In the genomic region with DNA sequence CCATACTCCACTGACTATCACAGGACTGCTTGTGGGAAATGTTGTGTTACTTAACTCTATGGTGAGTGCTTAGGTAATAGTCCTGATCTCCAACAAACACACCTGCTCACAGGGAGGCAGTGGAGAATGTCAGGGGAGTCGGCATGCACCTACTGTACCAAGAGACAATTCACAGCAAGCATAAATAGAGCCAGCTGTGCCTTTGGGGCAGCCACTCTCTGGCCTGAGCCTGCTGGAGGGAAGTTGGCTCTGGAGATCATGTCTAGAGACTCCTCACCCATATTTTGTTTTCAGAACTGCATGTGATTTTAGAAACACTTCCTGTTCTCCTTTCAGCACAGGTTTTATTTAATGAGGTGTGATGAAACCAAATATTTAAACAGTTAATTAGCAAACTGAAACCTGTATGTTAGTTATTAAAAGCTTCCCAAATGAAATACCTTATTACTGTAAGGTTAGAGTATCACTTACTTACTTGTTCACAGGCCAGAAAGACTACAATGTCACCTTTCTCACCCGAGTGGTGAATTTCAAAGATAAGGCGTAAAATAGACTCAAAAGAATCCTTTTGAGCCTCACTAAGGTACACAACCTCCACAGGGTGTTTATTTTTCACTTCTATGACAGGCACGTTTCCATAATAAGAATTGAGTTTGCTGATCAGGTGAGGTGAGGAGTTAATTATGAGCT, we compare ENCODE assay signal across 21 cellular contexts. TPM values are rescaled to one million over a fixed set of nuclear protein-coding genes. Genes with fewer than 3 reads are reported as not detected.
A peak's percentile ranks its signal among the peaks of the same experiment; 100 is the strongest.
DNase-seq lines count a peak whose midpoint lies in the region; ATAC-seq, FAIRE-seq and TF ChIP-seq lines count a peak whose summit lies in the region.
"Had no signal": no experiment of that assay in that cellular context is flagged by ENCODE, and none has a peak within 500 bp of the region (broad histone marks: within the 10 kb centered on the region; RNA-seq: fewer than 3 reads in every experiment).

No MANE protein-coding gene starts in this region.

- no peak overlapping the region for H3K27ac Mint-ChIP-seq in GM23338
- H3K27ac Mint-ChIP-seq: B cell, nephron had no signal

- H3K79me2 ChIP-seq in OCI-LY7 (ENCODE audit: insufficient read depth, low read depth, low read length) (no peaks in the 10 kb centered on the region), GM23338 (replicated peaks; ENCODE audit: insufficient read depth) (no peaks in the 10 kb centered on the region)

- H3K27me3 Mint-ChIP-seq in GM23338 (ENCODE audit: insufficient read depth, low read depth, poor library complexity): no peaks in the 10 kb centered on the region
- H3K27me3 Mint-ChIP-seq: B cell had no signal

- H3K9me2 ChIP-seq in OCI-LY7 (ENCODE audit: insufficient read depth, low read length) (no peaks in the 10 kb centered on the region), GM23338 (ENCODE audit: insufficient read depth) (no peaks in the 10 kb centered on the region)

- POLR2A ChIA-PET in OCI-LY7 (lab: Charles Lee): interaction anchor here (0.7 to 1.3 kb wide), 3 partner anchors 8 to 177 kb away, joined by 3 to 5 read pairs (median 3); no protein-coding TSS in a partner anchor

- H3K9me3 ChIP-seq in OCI-LY7 (ENCODE audit: low read length): no peaks in the 10 kb centered on the region
- no peaks in the 10 kb centered on the region for H3K9me3 ChIP-seq in pancreas
- H3K9me3 ChIP-seq: testis had no signal

- CTCF ChIA-PET in OCI-LY7 (lab: Charles Lee; ENCODE audit: unreplicated experiment): no interaction called here

- H3K27ac ChIP-seq in OCI-LY7 (ENCODE audit: low read depth, low read length, poor library complexity, severe bottlenecking): no peak overlapping the region
- H3K27ac ChIP-seq in pancreas: peak overlapping the region in 1 of 4 donors; percentile 5
- H3K27ac ChIP-seq in GM23338 (ENCODE audit: low read depth): no peak overlapping the region
- H3K27ac ChIP-seq: GM23248, testis had no signal

- H3K36me3 ChIP-seq in OCI-LY7 (ENCODE audit: insufficient read depth, low read length) (no peaks in the 10 kb centered on the region), pancreas (no peaks in the 10 kb centered on the region), GM23338 (ENCODE audit: insufficient read depth) (no peaks in the 10 kb centered on the region; the same call in 1 of the 2 replicates)

- WGBS in pancreas, 2 donors: 52 to 56% methylated on average over 4 of the region's 4 CpGs

- H3K4me1 Mint-ChIP-seq in GM23338: no peaks in the 10 kb centered on the region
- H3K4me1 Mint-ChIP-seq: B cell, nephron had no signal

- H3K9me3 Mint-ChIP-seq in GM23338: no peaks in the 10 kb centered on the region
- H3K9me3 Mint-ChIP-seq: nephron had no signal

- H3K4me3 ChIP-seq in OCI-LY7 (ENCODE audit: low read depth, low read length, poor library complexity, severe bottlenecking): no peak overlapping the region
- H3K4me3 ChIP-seq in pancreas: no peak overlapping the region
- no peak overlapping the region for H3K4me3 ChIP-seq in GM23338
- H3K4me3 ChIP-seq: GM23248, testis had no signal

- FAIRE-seq in pancreas (lab: Jason Lieb, UNC): no peak
- FAIRE-seq: A204.1, endometrium, GM18507, TTC549 had no signal

- H4K20me1 ChIP-seq in OCI-LY7 (ENCODE audit: insufficient read depth, low read length) (no peaks in the 10 kb centered on the region), GM23338 (replicated peaks; ENCODE audit: insufficient read depth) (no peaks in the 10 kb centered on the region)

- no peak overlapping the region for H3K4me3 Mint-ChIP-seq in GM23338
- H3K4me3 Mint-ChIP-seq: B cell, nephron had no signal

- TF ChIP-seq CTCF in OCI-LY7 (conservative IDR thresholded peaks at IDR 0.05; ENCODE audit: low read length): no peak
- TF ChIP-seq CTCF in pancreas (IDR thresholded peaks at IDR 0.05): no peak
- TF ChIP-seq CTCF in GM23338 (conservative IDR thresholded peaks at IDR 0.05; ENCODE audit: low read depth in 2 of 2): no peak

- H3K27me3 ChIP-seq in pancreas (no peaks in the 10 kb centered on the region), GM23338 (ENCODE audit: insufficient read depth) (no peaks in the 10 kb centered on the region)
- H3K27me3 ChIP-seq: testis had no signal

- DNase-seq in NCI-H2107 treated with DMSO at 0.1 percent for 48 hours (lab: John Stamatoyannopoulos, UW; ENCODE audit: unreplicated experiment) (peak; percentile 44), NCI-H2107 (lab: John Stamatoyannopoulos, UW) (no peak), NCI-H2029 treated with DMSO at 0.1 percent for 48 hours (lab: John Stamatoyannopoulos, UW) (peak; percentile 33), OCI-LY7 (ENCODE audit: low spot score) (peak; percentile 19), pancreas (no peak), GM23338 (ENCODE audit: low spot score) (no peak)
- DNase-seq: activated CD4-positive, alpha-beta T cell treated with anti-CD3 and anti-CD28 coated beads for 4 hours; cortex of kidney; GM23248; NCI-H446; SW 1271; testis had no signal

- no peaks in the 10 kb centered on the region for H3K36me3 Mint-ChIP-seq in GM23338 (ENCODE audit: low read depth)

- ATAC-seq in pancreas (peak in 3 of 4 donors; percentile 44 to 82 (median 76)), GM23338 (no peak), HG02610 (IDR thresholded peaks at IDR 0.05; ENCODE audit: unreplicated experiment) (no peak), GM18870 (IDR thresholded peaks at IDR 0.05; ENCODE audit: unreplicated experiment) (no peak)
- ATAC-seq: sciatic nerve had no signal

- no peak overlapping the region for H3K4me2 ChIP-seq in OCI-LY7 (ENCODE audit: low read length)
- H3K4me2 ChIP-seq in GM23338: no peak overlapping the region

- intact Hi-C loops in OCI-LY7 (cut with micrococcal nuclease; ENCODE audit: unreplicated experiment) (no loop called here), pancreas (cut with DNase I) (no loop called here)

- peak overlapping the region; percentile 30; the same call in 1 of the 2 replicates for H2AFZ ChIP-seq in OCI-LY7 (ENCODE audit: low read length)
- H2AFZ ChIP-seq in GM23338: no peak overlapping the region
- H2AFZ ChIP-seq: GM23248 had no signal

- H3F3A ChIP-seq in GM23338 (replicated peaks; ENCODE audit: low read depth): no peaks in the 10 kb centered on the region

- BruUV-seq in OCI-LY7 (replicated peaks; lab: Mats Ljungman, UMichigan): no TSS peak

- peaks cover 9% of the 10 kb centered on the region for H3K4me1 ChIP-seq in OCI-LY7 (ENCODE audit: insufficient read depth, low read length, poor library complexity, severe bottlenecking)
- H3K4me1 ChIP-seq in pancreas: no peaks in the 10 kb centered on the region
- H3K4me1 ChIP-seq in GM23338 (ENCODE audit: insufficient read depth): no peaks in the 10 kb centered on the region
- H3K4me1 ChIP-seq: testis had no signal

TF ChIP-seq in GM23338, 12 proteins besides CTCF, POLR2A, EP300 and RAD21 (continues in another document):
- TF ChIP-seq, protein P1, sequence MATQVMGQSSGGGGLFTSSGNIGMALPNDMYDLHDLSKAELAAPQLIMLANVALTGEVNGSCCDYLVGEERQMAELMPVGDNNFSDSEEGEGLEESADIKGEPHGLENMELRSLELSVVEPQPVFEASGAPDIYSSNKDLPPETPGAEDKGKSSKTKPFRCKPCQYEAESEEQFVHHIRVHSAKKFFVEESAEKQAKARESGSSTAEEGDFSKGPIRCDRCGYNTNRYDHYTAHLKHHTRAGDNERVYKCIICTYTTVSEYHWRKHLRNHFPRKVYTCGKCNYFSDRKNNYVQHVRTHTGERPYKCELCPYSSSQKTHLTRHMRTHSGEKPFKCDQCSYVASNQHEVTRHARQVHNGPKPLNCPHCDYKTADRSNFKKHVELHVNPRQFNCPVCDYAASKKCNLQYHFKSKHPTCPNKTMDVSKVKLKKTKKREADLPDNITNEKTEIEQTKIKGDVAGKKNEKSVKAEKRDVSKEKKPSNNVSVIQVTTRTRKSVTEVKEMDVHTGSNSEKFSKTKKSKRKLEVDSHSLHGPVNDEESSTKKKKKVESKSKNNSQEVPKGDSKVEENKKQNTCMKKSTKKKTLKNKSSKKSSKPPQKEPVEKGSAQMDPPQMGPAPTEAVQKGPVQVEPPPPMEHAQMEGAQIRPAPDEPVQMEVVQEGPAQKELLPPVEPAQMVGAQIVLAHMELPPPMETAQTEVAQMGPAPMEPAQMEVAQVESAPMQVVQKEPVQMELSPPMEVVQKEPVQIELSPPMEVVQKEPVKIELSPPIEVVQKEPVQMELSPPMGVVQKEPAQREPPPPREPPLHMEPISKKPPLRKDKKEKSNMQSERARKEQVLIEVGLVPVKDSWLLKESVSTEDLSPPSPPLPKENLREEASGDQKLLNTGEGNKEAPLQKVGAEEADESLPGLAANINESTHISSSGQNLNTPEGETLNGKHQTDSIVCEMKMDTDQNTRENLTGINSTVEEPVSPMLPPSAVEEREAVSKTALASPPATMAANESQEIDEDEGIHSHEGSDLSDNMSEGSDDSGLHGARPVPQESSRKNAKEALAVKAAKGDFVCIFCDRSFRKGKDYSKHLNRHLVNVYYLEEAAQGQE (IDR thresholded peaks at IDR 0.05; ENCODE audit: unreplicated experiment): no peak
- TF ChIP-seq JUNB (IDR thresholded peaks at IDR 0.05; ENCODE audit: unreplicated experiment) (no peak), EZH2phosphoT487 (IDR thresholded peaks at IDR 0.05; ENCODE audit: unreplicated experiment) (no peak)

RNA-seq across cellular contexts. Expression of a gene that starts 21.8 kb away (rescaled TPM):
- total RNA-seq in OCI-LY7 (2014; rRNA removed; shearing (Covaris generic)): 0.22 and 0.46 TPM in 2 replicates
- total RNA-seq in OCI-LY7 (2022) (0.27 TPM in 1 of 2 replicates, not detected in the other), pancreas (10 to 100 TPM; 17.2 to 33.1 (median 24.9) TPM)
- polyA plus RNA-seq in pancreas (10 to 100 TPM; 16.9 to 18.6 TPM), GM23338 (2016; fragmentation: Nextera tagmentation; extraction: Ambion mirVana) (7.2 and 9.5 TPM in 2 replicates)
- total RNA-seq in GM23338 (2014; rRNA removed; shearing (Covaris generic)): 21.3 and 21.6 TPM in 2 replicates

RNA-seq across cellular contexts. Expression of a gene that starts 35.9 kb away (rescaled TPM):
- total RNA-seq in OCI-LY7 (2014; rRNA removed; shearing (Covaris generic)): 59.1 and 61.4 TPM in 2 replicates
- total RNA-seq in OCI-LY7 (2022) (81.1 and 96.2 TPM in 2 replicates), pancreas (10 to 100 TPM; 18.6 to 31.2 (median 25.3) TPM)
- polyA plus RNA-seq in pancreas (10 to 100 TPM; 30.0 to 40.8 TPM), GM23338 (2016; fragmentation: Nextera tagmentation; extraction: Ambion mirVana) (189 and 214 TPM in 2 replicates)
- 91.1 and 98.6 TPM in 2 replicates for total RNA-seq in GM23338 (2014; rRNA removed; shearing (Covaris generic))

RNA-seq across cellular contexts. Expression of a gene that starts 36.2 kb away (rescaled TPM):
- 37.3 and 39.7 TPM in 2 replicates for total RNA-seq in OCI-LY7 (2014; rRNA removed; shearing (Covaris generic))
- total RNA-seq in OCI-LY7 (2022): 40.3 and 44.5 TPM in 2 replicates
- 10 to 100 TPM; 12.8 to 20.1 (median 18.1) TPM for total RNA-seq in pancreas
- 10 to 100 TPM; 30.4 to 34.4 TPM for polyA plus RNA-seq in pancreas
- 43.4 and 47.1 TPM in 2 replicates for total RNA-seq in GM23338 (2014; rRNA removed; shearing (Covaris generic))
- polyA plus RNA-seq in GM23338 (2016; fragmentation: Nextera tagmentation; extraction: Ambion mirVana): 39.0 and 41.3 TPM in 2 replicates

RNA-seq across cellular contexts. Expression of a gene that starts 37.1 kb away (rescaled TPM):
- not detected in 2 replicates for total RNA-seq in OCI-LY7 (2014; rRNA removed; shearing (Covaris generic))
- not detected in 2 replicates for total RNA-seq in OCI-LY7 (2022)
- total RNA-seq in pancreas: 1 to 10 TPM; 1.6 to 4.3 (median 2.3) TPM
- 10 to 100 TPM in 1 of 2 donors, 1 to 10 TPM in 1; 5.7 to 13.2 TPM for polyA plus RNA-seq in pancreas
- total RNA-seq in GM23338 (2014; rRNA removed; shearing (Covaris generic)): 0.69 TPM in 1 of 2 replicates, not detected in the other
- polyA plus RNA-seq in GM23338 (2016; fragmentation: Nextera tagmentation; extraction: Ambion mirVana): 0.37 and 0.56 TPM in 2 replicates
- total RNA-seq: B cell had no signal

Comparison
In these comparisons a context has a peak if more than half of its experiments do, and no peak if none do; other contexts are left out.
1. DNase-seq: peak in NCI-H2107 treated with DMSO at 0.1 percent for 48 hours (single experiment), NCI-H2029 treated with DMSO at 0.1 percent for 48 hours (single experiment) and OCI-LY7 (single experiment); none in NCI-H2107 (single experiment), pancreas (0 of 6) and GM23338 (single experiment).
2. ATAC-seq: peak in pancreas (3 of 4); none in GM23338 (single experiment), HG02610 (single experiment) and GM18870 (single experiment).
3. RNA of a gene that starts 21.8 kb away (total RNA-seq): 17.2 to 33.1 TPM in pancreas and 21.3 to 21.6 TPM in GM23338; 0.22 to 0.46 TPM in OCI-LY7; every median in the first group is over 10 times any median in the second.